10 cellular contexts compared by ENCODE assay signal in the genomic region with DNA sequence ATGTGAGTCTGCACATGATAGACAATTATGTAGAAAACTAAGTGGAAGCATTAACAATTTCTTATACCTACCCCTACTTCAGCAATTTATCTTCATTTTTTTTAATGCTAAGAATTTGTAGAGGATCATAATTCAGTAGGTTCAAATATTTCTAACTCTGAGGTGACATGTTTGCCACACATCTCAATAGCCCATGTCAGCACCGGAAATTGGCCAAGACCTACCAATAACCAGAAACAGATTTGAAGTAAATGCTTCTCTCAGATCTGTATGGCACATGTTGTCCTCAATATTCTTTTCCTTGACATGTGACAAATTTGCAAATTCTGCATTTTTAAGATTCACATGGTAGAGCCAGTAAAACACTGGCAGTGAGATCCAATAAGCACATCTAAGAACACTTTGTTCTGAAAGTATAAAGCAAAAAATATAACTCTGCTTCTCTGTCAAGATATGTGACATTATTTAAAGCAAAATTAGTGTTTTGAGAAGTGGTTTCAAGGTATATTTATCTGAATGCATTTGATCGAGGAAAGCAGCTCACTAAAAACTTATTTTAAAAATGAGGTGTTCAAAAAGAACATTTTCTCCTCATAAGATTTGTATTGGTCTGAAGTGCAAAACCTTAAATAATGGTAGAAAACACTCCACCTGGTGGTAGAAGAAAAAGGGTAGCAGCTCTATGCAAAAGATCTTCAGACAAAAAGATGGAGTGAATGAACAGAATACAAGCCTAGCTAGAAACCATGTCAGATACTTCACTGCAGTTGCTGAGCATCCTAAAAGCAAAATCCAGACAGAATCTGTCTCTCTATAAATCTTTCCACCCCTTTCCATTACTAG.
DNase-seq lines count a peak whose midpoint lies in the region; ATAC-seq and TF ChIP-seq lines count a peak whose summit lies in the region.
"Had no signal": no experiment of that assay in that cellular context is flagged by ENCODE, and none has a peak within 500 bp of the region (broad histone marks: within the 10 kb centered on the region; RNA-seq: fewer than 3 reads in every experiment).

No MANE protein-coding gene starts in this region.

- DNase-seq in heart right ventricle (no peak), cardiac septum (ENCODE audit: low spot score) (no peak), MV-4-11 (lab: John Stamatoyannopoulos, UW) (peak; percentile 2), dermis blood vessel endothelial cell (peak; percentile 45), type B pancreatic cell (ENCODE audit: extremely low spot score, unreplicated experiment) (no peak), T-cell (no peak), mesenteric fat pad (ENCODE audit: low spot score) (no peak)
- no peak for DNase-seq in activated naive CD8-positive, alpha-beta T cell treated with anti-CD3 and anti-CD28 coated beads, Interleukin-2, amount 50 U/mL, for 24 hours
- DNase-seq: naive B cell had no signal

- H3K27ac ChIP-seq in heart right ventricle, result no peak overlapping the region
- H3K27ac ChIP-seq: thoracic aorta had no signal

- H3K9me3 ChIP-seq in heart right ventricle, result no peaks in the 10 kb centered on the region
- H3K9me3 ChIP-seq: thoracic aorta had no signal

- ATAC-seq in heart right ventricle (no peak), T-cell (replicated peaks in 1 of 4) (no peak)
- ATAC-seq in activated naive CD8-positive, alpha-beta T cell treated with anti-CD3 and anti-CD28 coated beads, Interleukin-2, amount 50 U/mL, for 24 hours, result no peak

- H3K36me3 Mint-ChIP-seq in type B pancreatic cell (no peaks in the 10 kb centered on the region), T-cell (no peaks in the 10 kb centered on the region)
- H3K36me3 Mint-ChIP-seq in activated naive CD8-positive, alpha-beta T cell treated with anti-CD3 and anti-CD28 coated beads, Interleukin-2, amount 50 U/mL, for 24 hours (ENCODE audit: low read depth), result no peaks in the 10 kb centered on the region
- H3K36me3 Mint-ChIP-seq: naive B cell had no signal

- H3K27me3 ChIP-seq in heart right ventricle, result peaks cover 0 to 67% (median 6%) of the 10 kb centered on the region in 7 donors

- no peak overlapping the region for H3K4me3 ChIP-seq in heart right ventricle
- H3K4me3 ChIP-seq: thoracic aorta had no signal

- no peak overlapping the region for H3K27ac Mint-ChIP-seq in type B pancreatic cell
- no peak overlapping the region for H3K27ac Mint-ChIP-seq in activated naive CD8-positive, alpha-beta T cell treated with anti-CD3 and anti-CD28 coated beads, Interleukin-2, amount 50 U/mL, for 24 hours
- H3K27ac Mint-ChIP-seq in T-cell, result no peak overlapping the region

- H3K9me3 Mint-ChIP-seq in type B pancreatic cell (no peaks in the 10 kb centered on the region), T-cell (peaks cover 0 to 7% (median 3%) of the 10 kb centered on the region in 3 donors)
- no peaks in the 10 kb centered on the region for H3K9me3 Mint-ChIP-seq in activated naive CD8-positive, alpha-beta T cell treated with anti-CD3 and anti-CD28 coated beads, Interleukin-2, amount 50 U/mL, for 24 hours

- POLR2A ChIA-PET in T-cell (lab: Charles Lee), result no interaction called here

- H3K36me3 ChIP-seq in heart right ventricle, result no peaks in the 10 kb centered on the region
- H3K36me3 ChIP-seq: thoracic aorta had no signal

- H3K4me3 Mint-ChIP-seq in type B pancreatic cell, result no peak overlapping the region
- no peak overlapping the region for H3K4me3 Mint-ChIP-seq in activated naive CD8-positive, alpha-beta T cell treated with anti-CD3 and anti-CD28 coated beads, Interleukin-2, amount 50 U/mL, for 24 hours
- no peak overlapping the region for H3K4me3 Mint-ChIP-seq in T-cell
- H3K4me3 Mint-ChIP-seq: naive B cell had no signal

- TF ChIP-seq CTCF in heart right ventricle (IDR thresholded peaks at IDR 0.05) (peak in 5 of 9 donors; percentile 18 to 41 (median 25)), type B pancreatic cell (conservative IDR thresholded peaks at IDR 0.05) (peak; percentile 76)

- CTCF ChIA-PET in T-cell (lab: Charles Lee), result no interaction called here

- H3K27me3 Mint-ChIP-seq in type B pancreatic cell (peaks cover 38% of the 10 kb centered on the region), T-cell (no peaks in the 10 kb centered on the region)
- H3K27me3 Mint-ChIP-seq in activated naive CD8-positive, alpha-beta T cell treated with anti-CD3 and anti-CD28 coated beads, Interleukin-2, amount 50 U/mL, for 24 hours, result no peaks in the 10 kb centered on the region
- H3K27me3 Mint-ChIP-seq: naive B cell had no signal

- 62 to 66% methylated on average over 2 of the region's 2 CpGs for WGBS in heart right ventricle, 2 donors

- H3K4me1 Mint-ChIP-seq in type B pancreatic cell (ENCODE audit: unreplicated experiment) (peaks cover 6% of the 10 kb centered on the region), T-cell (no peaks in the 10 kb centered on the region)
- no peaks in the 10 kb centered on the region for H3K4me1 Mint-ChIP-seq in activated naive CD8-positive, alpha-beta T cell treated with anti-CD3 and anti-CD28 coated beads, Interleukin-2, amount 50 U/mL, for 24 hours
- H3K4me1 Mint-ChIP-seq: naive B cell had no signal

- intact Hi-C loops in heart right ventricle (cut with DNase I) (loop anchor here in 2 of 10 donors (5.0 to 10.0 kb wide), 3 partner anchors 403 to 999 kb away; no protein-coding TSS in a partner anchor), cardiac septum (cut with DNase I) (loop anchor here (5.0 kb wide), 1 partner anchor 999 kb away; no protein-coding TSS in a partner anchor)

- no peaks in the 10 kb centered on the region for H3K4me1 ChIP-seq in heart right ventricle

Comparison
In these comparisons a context has a peak if more than half of its experiments do, and no peak if none do; other contexts are left out.
1. DNase-seq: peak in MV-4-11 (single experiment) and dermis blood vessel endothelial cell (single experiment); none in heart right ventricle (0 of 2), cardiac septum (single experiment), type B pancreatic cell (single experiment), activated naive CD8-positive, alpha-beta T cell treated with anti-CD3 and anti-CD28 coated beads, Interleukin-2, amount 50 U/mL, for 24 hours (single experiment), T-cell (0 of 34) and mesenteric fat pad (single experiment).